ENCODE assay signal across 1 cellular context in the genomic region with DNA sequence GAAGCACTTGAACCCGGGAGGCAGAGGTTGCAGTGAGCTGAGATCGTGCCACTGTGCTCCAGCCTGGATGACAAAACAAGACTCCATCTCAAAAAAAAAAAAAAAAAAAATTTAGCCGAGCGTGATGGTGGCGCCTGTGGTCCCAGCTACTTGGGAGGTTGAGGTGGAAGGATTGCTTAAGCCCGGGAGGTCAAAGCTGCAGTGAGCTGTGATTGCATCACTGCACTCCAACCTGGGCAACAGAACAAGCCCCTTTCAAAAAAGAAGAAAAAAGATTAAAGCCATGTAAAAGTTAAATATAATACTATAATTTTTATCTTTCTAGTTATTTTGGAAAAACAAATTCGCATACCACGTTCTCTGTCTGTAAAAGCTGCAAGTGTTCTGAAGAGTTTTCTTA.
TF ChIP-seq lines count a peak whose summit lies in the region.

No MANE protein-coding gene starts in this region.

TF ChIP-seq in HepG2, 621 proteins besides CTCF, POLR2A, EP300 and RAD21 (continued from another document):
- no peak for TF ChIP-seq ZHX2 (IDR thresholded peaks at IDR 0.05; ENCODE audit: low read depth)
- no peak for TF ChIP-seq ZHX2 (CRISPR knock-in tag; IDR thresholded peaks at IDR 0.05; ENCODE audit: borderline replicate concordance)
- no peak for TF ChIP-seq AFF4 (CRISPR knock-in tag; IDR thresholded peaks at IDR 0.05)
- no peak for TF ChIP-seq ELF1 (CRISPR knock-in tag; IDR thresholded peaks at IDR 0.05)
- TF ChIP-seq, protein P1, sequence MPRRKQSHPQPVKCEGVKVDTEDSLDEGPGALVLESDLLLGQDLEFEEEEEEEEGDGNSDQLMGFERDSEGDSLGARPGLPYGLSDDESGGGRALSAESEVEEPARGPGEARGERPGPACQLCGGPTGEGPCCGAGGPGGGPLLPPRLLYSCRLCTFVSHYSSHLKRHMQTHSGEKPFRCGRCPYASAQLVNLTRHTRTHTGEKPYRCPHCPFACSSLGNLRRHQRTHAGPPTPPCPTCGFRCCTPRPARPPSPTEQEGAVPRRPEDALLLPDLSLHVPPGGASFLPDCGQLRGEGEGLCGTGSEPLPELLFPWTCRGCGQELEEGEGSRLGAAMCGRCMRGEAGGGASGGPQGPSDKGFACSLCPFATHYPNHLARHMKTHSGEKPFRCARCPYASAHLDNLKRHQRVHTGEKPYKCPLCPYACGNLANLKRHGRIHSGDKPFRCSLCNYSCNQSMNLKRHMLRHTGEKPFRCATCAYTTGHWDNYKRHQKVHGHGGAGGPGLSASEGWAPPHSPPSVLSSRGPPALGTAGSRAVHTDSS (CRISPR knock-in tag; conservative IDR thresholded peaks at IDR 0.05): no peak
- TF ChIP-seq CEBPB (IDR thresholded peaks at IDR 0.05; ENCODE audit: borderline replicate concordance, low read depth, low read length): peak; percentile 69
- TF ChIP-seq ZNF83 (CRISPR knock-in tag; IDR thresholded peaks at IDR 0.05; ENCODE audit: borderline replicate concordance): no peak
- no peak for TF ChIP-seq ASH2L (IDR thresholded peaks at IDR 0.05; ENCODE audit: insufficient read length, low read depth, low read length)
